Comparison of ENCODE assay signal across 16 cellular contexts in genomic region chr1:29264773-29265389, GRCh38. TPM values are rescaled to one million over a fixed set of nuclear protein-coding genes. Genes with fewer than 3 reads are reported as not detected.
DNase-seq lines count a peak whose midpoint lies in the region; ATAC-seq, FAIRE-seq and TF ChIP-seq lines count a peak whose summit lies in the region.
"Had no signal": no experiment of that assay in that cellular context is flagged by ENCODE, and none has a peak within 500 bp of the region (broad histone marks: within the 10 kb centered on the region; RNA-seq: fewer than 3 reads in every experiment).

No MANE protein-coding gene starts in this region.

- no peak overlapping the region for H2AK5ac ChIP-seq in mesenchymal stem cell (ENCODE audit: low read length, severe bottlenecking)

- H3K9me3 ChIP-seq in PC-3 (ENCODE audit: low read length) = no peaks in the 10 kb centered on the region
- no peaks in the 10 kb centered on the region for H3K9me3 ChIP-seq in mesenchymal stem cell (ENCODE audit: control insufficient read depth, low read length)
- H3K9me3 ChIP-seq in psoas muscle = no peaks in the 10 kb centered on the region
- H3K9me3 ChIP-seq: tibial artery had no signal

- TF ChIP-seq CTCF in PC-3 (conservative IDR thresholded peaks at IDR 0.05; ENCODE audit: low read depth, low read length) (no peak), psoas muscle (IDR thresholded peaks at IDR 0.05) (no peak)

- no peaks in the 10 kb centered on the region for H4K20me1 ChIP-seq in PC-3 (ENCODE audit: low read length)

- POLR2A ChIA-PET in PC-3 (lab: Charles Lee; ENCODE audit: unreplicated experiment) = no interaction called here

- no peak for TF ChIP-seq POLR2A in GM12891 (IDR thresholded peaks at IDR 0.05; ENCODE audit: low read depth, low read length)

- H4K8ac ChIP-seq in mesenchymal stem cell (ENCODE audit: low read length) = no peak overlapping the region

- no peaks in the 10 kb centered on the region for H3F3A ChIP-seq in PC-3 (ENCODE audit: low read length, unreplicated experiment)

- no peak overlapping the region for H3K4me3 ChIP-seq in PC-3 (ENCODE audit: low read length)
- H3K4me3 ChIP-seq in mesenchymal stem cell (ENCODE audit: insufficient read depth in 1 of 2, low read depth in 1 of 2, low read length in 2 of 2) = no peak overlapping the region
- no peak overlapping the region for H3K4me3 ChIP-seq in psoas muscle
- H3K4me3 ChIP-seq: SK-N-MC, tibial artery had no signal

- H2BK120ac ChIP-seq in mesenchymal stem cell (ENCODE audit: low read depth, low read length) = no peak overlapping the region

- H2BK15ac ChIP-seq in mesenchymal stem cell (ENCODE audit: low read depth, poor library complexity, severe bottlenecking) = no peak overlapping the region

- H3K9ac ChIP-seq in PC-3 (ENCODE audit: low read length) (no peak overlapping the region), mesenchymal stem cell (ENCODE audit: low read length) (peak overlapping the region; percentile 2)

- H3K27ac ChIP-seq in PC-3 (ENCODE audit: low read length) (no peak overlapping the region), mesenchymal stem cell (ENCODE audit: low read length, poor library complexity, severe bottlenecking) (no peak overlapping the region), psoas muscle (no peak overlapping the region)
- H3K27ac ChIP-seq: SK-N-MC, tibial artery had no signal

- H4K91ac ChIP-seq in mesenchymal stem cell (ENCODE audit: low read length) = no peak overlapping the region

- no peak overlapping the region for H3K14ac ChIP-seq in mesenchymal stem cell (ENCODE audit: low read length in 2 of 2)

- no peaks in the 10 kb centered on the region for H3K27me3 ChIP-seq in PC-3 (ENCODE audit: low read length)
- no peaks in the 10 kb centered on the region for H3K27me3 ChIP-seq in mesenchymal stem cell (ENCODE audit: control insufficient read depth in 1 of 2, insufficient read depth in 1 of 2, low read length in 2 of 2)
- no peaks in the 10 kb centered on the region for H3K27me3 ChIP-seq in psoas muscle (ENCODE audit: insufficient read depth in 3 of 3, low read length in 2 of 3)
- H3K27me3 ChIP-seq: tibial artery had no signal

- peaks cover 2% of the 10 kb centered on the region for H3K79me1 ChIP-seq in mesenchymal stem cell (replicated peaks; ENCODE audit: low read length, poor library complexity, severe bottlenecking)

- H2AFZ ChIP-seq in PC-3 (ENCODE audit: low read length) (no peak overlapping the region), mesenchymal stem cell (ENCODE audit: low read depth, low read length) (no peak overlapping the region)

- H2BK5ac ChIP-seq in mesenchymal stem cell (ENCODE audit: low read depth, low read length, poor library complexity, severe bottlenecking) = no peak overlapping the region

- H3K4me1 ChIP-seq in PC-3 (ENCODE audit: insufficient read depth, low read length) (0 out of 2 replicates have a peak, but pooled peaks cover 7% of the 10 kb centered on the region), mesenchymal stem cell (ENCODE audit: control insufficient read depth, insufficient read depth, low read depth, low read length) (peaks cover 8% of the 10 kb centered on the region), psoas muscle (no peaks in the 10 kb centered on the region)

- no peak overlapping the region for H3K4ac ChIP-seq in mesenchymal stem cell (ENCODE audit: low read depth in 1 of 2, low read length in 2 of 2)

- CTCF ChIA-PET in PC-3 (lab: Charles Lee) = no interaction called here

- 85% methylated on average over 4 of the region's 4 CpGs for WGBS in mesenchymal stem cell
- WGBS in psoas muscle, 3 donors = 80 to 84% (median 81%) methylated on average over 4 of the region's 4 CpGs

- BruUV-seq in PC-3 (replicated peaks; lab: Mats Ljungman, UMichigan) = no TSS peak

- DNase-seq in EH (ENCODE audit: low read depth) (peak; percentile 66), PC-3 (peak; percentile 54), dedifferentiated amniotic fluid mesenchymal stem cell (ENCODE audit: extremely low spot score) (peak; percentile 58), mesenchymal stem cell (peak; percentile 35), GF-D8 (lab: John Stamatoyannopoulos, UW) (no peak), psoas muscle (no peak), GM12891 (ENCODE audit: insufficient read length, low spot score) (no peak)
- no peak for DNase-seq in activated effector memory CD4-positive, alpha-beta T cell treated with anti-CD3 and anti-CD28 coated beads, Interleukin-2, amount 50 U/mL, for 16 hours
- DNase-seq: activated CD4-positive, alpha-beta T cell treated with anti-CD3 and anti-CD28 coated beads for 4 hours; AML-193; left ventricle myocardium superior; NCI-H1436 treated with DMSO at 0.1 percent for 48 hours; right cardiac atrium; stimulated activated naive CD4-positive, alpha-beta T cell had no signal

- FAIRE-seq in GM12891 (lab: Jason Lieb, UNC) = no peak

- H3K4me2 ChIP-seq in PC-3 (ENCODE audit: low read length) = no peak overlapping the region
- H3K4me2 ChIP-seq in mesenchymal stem cell (ENCODE audit: low read length, poor library complexity, severe bottlenecking) = no peak overlapping the region

- peak; percentile 71 for ATAC-seq in PC-3
- no peak for ATAC-seq in psoas muscle
- ATAC-seq: left ventricle myocardium superior, right cardiac atrium had no signal

- H3K36me3 ChIP-seq in PC-3 (ENCODE audit: low read depth, low read length) (no peaks in the 10 kb centered on the region), mesenchymal stem cell (ENCODE audit: control insufficient read depth in 1 of 2, insufficient read depth in 2 of 2, low read depth in 1 of 2, low read length in 2 of 2) (peaks cover 0 to 6% of the 10 kb centered on the region in 2 experiments), psoas muscle (ENCODE audit: insufficient read depth in 1 of 2, low read depth in 1 of 2) (peaks cover 0 to 21% of the 10 kb centered on the region in 2 donors)

- no peak overlapping the region for H2BK12ac ChIP-seq in mesenchymal stem cell (ENCODE audit: low read length in 2 of 2)

- no peaks in the 10 kb centered on the region for H3K9me2 ChIP-seq in PC-3 (replicated peaks; ENCODE audit: low read length)

- no peak overlapping the region for H3K23ac ChIP-seq in mesenchymal stem cell (ENCODE audit: low read length in 2 of 2)

- no peak overlapping the region for H3K18ac ChIP-seq in mesenchymal stem cell (ENCODE audit: low read depth in 1 of 2, low read length in 2 of 2)

- no peaks in the 10 kb centered on the region for H3K79me2 ChIP-seq in PC-3 (ENCODE audit: low read length)

- intact Hi-C loops in PC-3 (cut with micrococcal nuclease) (no loop called here), psoas muscle (cut with DNase I) (no loop called here)

TF ChIP-seq in GM12891, 5 proteins besides CTCF, POLR2A, EP300 and RAD21:
- TF ChIP-seq TAF1 (IDR thresholded peaks at IDR 0.05; ENCODE audit: low read depth, low read length) (no peak), SPI1 (IDR thresholded peaks at IDR 0.05; ENCODE audit: low read depth, low read length) (no peak), POU2F2 (IDR thresholded peaks at IDR 0.05; ENCODE audit: low read depth, low read length) (no peak), PAX5 (IDR thresholded peaks at IDR 0.05; ENCODE audit: insufficient read depth, low read length, severe bottlenecking) (no peak), POLR2AphosphoS5 (IDR thresholded peaks at IDR 0.05; ENCODE audit: low read depth, low read length) (no peak)

RNA-seq across cellular contexts. Expression of gene PTPRU, which starts 28.6 kb away (rescaled TPM):
- total RNA-seq in PC-3 (2014; rRNA removed) (25.7 and 31.4 TPM in 2 replicates), psoas muscle (10 to 100 TPM; 22.5 to 51.4 (median 28.6) TPM)
- polyA plus RNA-seq in mesenchymal stem cell (2013, experiment 1 of 2) = 10.1 TPM
- 9.8 TPM for polyA plus RNA-seq in mesenchymal stem cell (2013, experiment 2 of 2)
- 10 to 100 TPM; 14.5 to 31.4 (median 17.4) TPM for polyA plus RNA-seq in psoas muscle
- 0.06 TPM for polyA plus RNA-seq in GM12891 (2012; ENCODE audit: low read depth, missing spikeins)

RNA-seq across cellular contexts. Expression of gene MECR, which starts 34.1 kb away (rescaled TPM):
- total RNA-seq in PC-3 (2014; rRNA removed) = 25.3 and 30.5 TPM in 2 replicates
- 17.2 TPM for polyA plus RNA-seq in mesenchymal stem cell (2013, experiment 1 of 2)
- polyA plus RNA-seq in mesenchymal stem cell (2013, experiment 2 of 2) = 18.3 TPM
- total RNA-seq in psoas muscle = 10 to 100 TPM; 22.7 to 42.6 (median 34.1) TPM
- 10 to 100 TPM; 25.7 to 38.8 (median 36.8) TPM for polyA plus RNA-seq in psoas muscle
- polyA plus RNA-seq in GM12891 (2012; ENCODE audit: low read depth, missing spikeins) = 25.3 TPM

Comparison
In these comparisons a context has a peak if more than half of its experiments do, and no peak if none do; other contexts are left out.
1. DNase-seq: peak in EH (single experiment), PC-3 (single experiment), dedifferentiated amniotic fluid mesenchymal stem cell (single experiment) and mesenchymal stem cell (single experiment); none in activated effector memory CD4-positive, alpha-beta T cell treated with anti-CD3 and anti-CD28 coated beads, Interleukin-2, amount 50 U/mL, for 16 hours (single experiment), GF-D8 (single experiment), psoas muscle (0 of 2) and GM12891 (single experiment).